ENCODE assay signal across 13 cellular contexts in genomic region chr12:34404377-34405285, GRCh38.
A peak's percentile ranks its signal among the peaks of the same experiment; 100 is the strongest.
DNase-seq lines count a peak whose midpoint lies in the region; ATAC-seq and TF ChIP-seq lines count a peak whose summit lies in the region.
"Had no signal": no experiment of that assay in that cellular context is flagged by ENCODE, and none has a peak within 500 bp of the region (broad histone marks: within the 10 kb centered on the region; RNA-seq: fewer than 3 reads in every experiment).

No MANE protein-coding gene starts in this region.

- no peak overlapping the region for H2BK5ac ChIP-seq in neuronal stem cell (ENCODE audit: low read length)

- H4K8ac ChIP-seq in neuronal stem cell (ENCODE audit: low read depth, low read length) = no peak overlapping the region

- peak overlapping the region; percentile 21 for H3K9ac ChIP-seq in neuronal stem cell (ENCODE audit: low read depth, low read length, poor library complexity)

- no peak for TF ChIP-seq CTCF in esophagus muscularis mucosa (IDR thresholded peaks at IDR 0.05)

- H3K36me3 ChIP-seq in esophagus muscularis mucosa (no peaks in the 10 kb centered on the region), neuronal stem cell (replicated peaks in 1 of 2; ENCODE audit: control insufficient read depth in 2 of 2, insufficient read depth in 2 of 2, low read length in 2 of 2) (no peaks in the 10 kb centered on the region), aorta (ENCODE audit: control insufficient read depth in 1 of 2, insufficient read depth in 2 of 2, low read length in 1 of 2) (no peaks in the 10 kb centered on the region)
- H3K36me3 ChIP-seq: gastrocnemius medialis, SJCRH30 had no signal

- peak; percentile 0 for DNase-seq in stimulated activated CD4-positive, alpha-beta T cell treated with anti-CD3 and anti-CD28 coated beads, Interleukin-4, amount 100 ng/mL, for 24 hours
- DNase-seq in stimulated activated CD4-positive, alpha-beta T cell treated with anti-CD3 and anti-CD28 coated beads, Interleukin-2, amount 100 ng/mL, for 48 hours = no peak
- peak; percentile 81 for DNase-seq in esophagus muscularis mucosa (ENCODE audit: extremely low spot score)
- no peak for DNase-seq in neuronal stem cell (ENCODE audit: low spot score)
- DNase-seq in aorta = peak; percentile 26 to 52
- no peak for DNase-seq in dermis blood vessel endothelial cell
- no peak for DNase-seq in NCI-H2107 (lab: John Stamatoyannopoulos, UW)
- DNase-seq in NCI-H524 (lab: John Stamatoyannopoulos, UW) = no peak
- DNase-seq: NCI-H1048, NCI-H748 treated with DMSO at 0.1 percent for 48 hours had no signal

- no peaks in the 10 kb centered on the region for H3K4me1 ChIP-seq in esophagus muscularis mucosa
- H3K4me1 ChIP-seq in neuronal stem cell (ENCODE audit: control insufficient read depth in 2 of 2, insufficient read depth in 1 of 2, low read depth in 1 of 2, low read length in 2 of 2) = no peaks in the 10 kb centered on the region
- no peaks in the 10 kb centered on the region for H3K4me1 ChIP-seq in aorta (ENCODE audit: control insufficient read depth in 1 of 2, insufficient read depth in 2 of 2, low read length in 2 of 2)
- H3K4me1 ChIP-seq: gastrocnemius medialis, SJCRH30 had no signal

- H3K18ac ChIP-seq in neuronal stem cell (ENCODE audit: low read length) = no peak overlapping the region

- H3K14ac ChIP-seq in neuronal stem cell (ENCODE audit: low read length) = no peak overlapping the region

- peaks cover 0 to 4% (median 0%) of the 10 kb centered on the region in 4 donors for H3K27me3 ChIP-seq in esophagus muscularis mucosa
- H3K27me3 ChIP-seq in neuronal stem cell (ENCODE audit: control insufficient read depth in 3 of 3, insufficient read depth in 3 of 3, low read depth in 1 of 3, low read length in 3 of 3) = no peaks in the 10 kb centered on the region
- no peaks in the 10 kb centered on the region for H3K27me3 ChIP-seq in aorta (ENCODE audit: control insufficient read depth in 1 of 2, insufficient read depth in 2 of 2, low read length in 1 of 2)
- H3K27me3 ChIP-seq: gastrocnemius medialis, SJCRH30 had no signal

- H2AFZ ChIP-seq in neuronal stem cell (ENCODE audit: low read length) = no peak overlapping the region

- no peak overlapping the region for H2BK120ac ChIP-seq in neuronal stem cell (ENCODE audit: low read depth, low read length)

- no peaks in the 10 kb centered on the region for H3K79me1 ChIP-seq in neuronal stem cell (ENCODE audit: low read depth, low read length)

- H3K23ac ChIP-seq in neuronal stem cell (ENCODE audit: low read depth, low read length, poor library complexity) = no peak overlapping the region

- H3K4me2 ChIP-seq in neuronal stem cell (ENCODE audit: insufficient read depth, low read length, poor library complexity, severe bottlenecking) = no peak overlapping the region

- intact Hi-C loops in esophagus muscularis mucosa (cut with DNase I) (no loop called here), aorta (cut with DNase I) (no loop called here)

- H3K27ac ChIP-seq in esophagus muscularis mucosa (replicated peaks in 1 of 4) (no peak overlapping the region), neuronal stem cell (replicated peaks; ENCODE audit: low read length) (no peak overlapping the region), aorta (ENCODE audit: low read depth in 1 of 2, low read length in 2 of 2) (no peak overlapping the region)
- H3K27ac ChIP-seq: gastrocnemius medialis, SJCRH30 had no signal

- H2BK15ac ChIP-seq in neuronal stem cell (ENCODE audit: low read length) = no peak overlapping the region

- H2BK12ac ChIP-seq in neuronal stem cell (ENCODE audit: low read length) = no peak overlapping the region

- peaks cover 0 to 97% (median 72%) of the 10 kb centered on the region in 4 donors for H3K9me3 ChIP-seq in esophagus muscularis mucosa
- H3K9me3 ChIP-seq in neuronal stem cell (replicated peaks in 1 of 2; ENCODE audit: control insufficient read depth in 2 of 2, insufficient read depth in 1 of 2, low read depth in 1 of 2, low read length in 2 of 2) = peaks cover 2 to 72% of the 10 kb centered on the region in 2 donors
- H3K9me3 ChIP-seq in aorta (ENCODE audit: control insufficient read depth, low read length) = peaks cover 11% of the 10 kb centered on the region

- no peak for TF ChIP-seq POLR2A in esophagus muscularis mucosa (IDR thresholded peaks at IDR 0.05; ENCODE audit: low read depth)

- no peak for TF ChIP-seq EP300 in esophagus muscularis mucosa (IDR thresholded peaks at IDR 0.05)

- no peak overlapping the region for H4K91ac ChIP-seq in neuronal stem cell (ENCODE audit: low read depth, low read length, poor library complexity)

- 70% methylated on average over 12 of the region's 19 CpGs for WGBS in esophagus muscularis mucosa
- no CpG with 5 or more reads among the region's 19 CpGs for WGBS in neuronal stem cell (ENCODE audit: extremely low coverage in 2 of 2, insufficient read length in 2 of 2, insufficient replicate concordance in 1 of 2), 2 donors
- WGBS in aorta, 2 donors = 70 to 72% methylated on average over 19 of the region's 19 CpGs

- H3K4me3 ChIP-seq in esophagus muscularis mucosa (no peak overlapping the region), neuronal stem cell (ENCODE audit: low read length in 2 of 2) (no peak overlapping the region), aorta (ENCODE audit: low read length in 2 of 2) (no peak overlapping the region)
- H3K4me3 ChIP-seq: gastrocnemius medialis, SJCRH30 had no signal

- H3K4ac ChIP-seq in neuronal stem cell (ENCODE audit: low read length) = no peak overlapping the region

- H2AK5ac ChIP-seq in neuronal stem cell (ENCODE audit: low read depth, low read length) = no peak overlapping the region

- ATAC-seq in aorta (ENCODE audit: low FRiP score) = no peak
- ATAC-seq: gastrocnemius medialis, WTC11 had no signal

Comparison
In these comparisons a context has a peak if more than half of its experiments do, and no peak if none do; other contexts are left out.
1. DNase-seq: peak in stimulated activated CD4-positive, alpha-beta T cell treated with anti-CD3 and anti-CD28 coated beads, Interleukin-4, amount 100 ng/mL, for 24 hours (single experiment), esophagus muscularis mucosa (single experiment) and aorta (2 of 2); none in stimulated activated CD4-positive, alpha-beta T cell treated with anti-CD3 and anti-CD28 coated beads, Interleukin-2, amount 100 ng/mL, for 48 hours (0 of 2), neuronal stem cell (single experiment), dermis blood vessel endothelial cell (single experiment), NCI-H2107 (single experiment) and NCI-H524 (0 of 2).